In genomic region chr11:69530278-69531070, GRCh38 we compare ENCODE assay signal across 1 cellular context.
TF ChIP-seq lines count a peak whose summit lies in the region.

No MANE protein-coding gene starts in this region.

TF ChIP-seq in K562, 482 proteins besides CTCF, POLR2A, EP300 and RAD21 (continued from another document):
- TF ChIP-seq, protein P1, sequence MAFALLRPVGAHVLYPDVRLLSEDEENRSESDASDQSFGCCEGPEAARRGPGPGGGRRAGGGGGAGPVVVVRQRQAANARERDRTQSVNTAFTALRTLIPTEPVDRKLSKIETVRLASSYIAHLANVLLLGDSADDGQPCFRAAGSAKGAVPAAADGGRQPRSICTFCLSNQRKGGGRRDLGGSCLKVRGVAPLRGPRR (CRISPR knock-in tag; IDR thresholded peaks at IDR 0.05): no peak
- TF ChIP-seq MAZ (CRISPR knock-in tag; conservative IDR thresholded peaks at IDR 0.05 in 1 of 2, IDR thresholded peaks at IDR 0.05 in 1 of 2): no peak
- no peak for TF ChIP-seq COPS2 (conservative IDR thresholded peaks at IDR 0.05)
- no peak for TF ChIP-seq LCOR (CRISPR knock-in tag; IDR thresholded peaks at IDR 0.05)
- TF ChIP-seq SPI1 (IDR thresholded peaks at IDR 0.05; ENCODE audit: borderline replicate concordance, low read depth, low read length): peak; percentile 75; the same call in 1 of the 2 replicates
- TF ChIP-seq RNF2 (IDR thresholded peaks at IDR 0.05): peak; percentile 23; the same call in 1 of the 2 replicates
- TF ChIP-seq NR2C1 (IDR thresholded peaks at IDR 0.05): no peak
- TF ChIP-seq NR2C1 (tag; IDR thresholded peaks at IDR 0.05): no peak
- TF ChIP-seq ZNF146 (CRISPR knock-in tag; IDR thresholded peaks at IDR 0.05; ENCODE audit: unreplicated experiment): no peak
- TF ChIP-seq, protein P2, sequence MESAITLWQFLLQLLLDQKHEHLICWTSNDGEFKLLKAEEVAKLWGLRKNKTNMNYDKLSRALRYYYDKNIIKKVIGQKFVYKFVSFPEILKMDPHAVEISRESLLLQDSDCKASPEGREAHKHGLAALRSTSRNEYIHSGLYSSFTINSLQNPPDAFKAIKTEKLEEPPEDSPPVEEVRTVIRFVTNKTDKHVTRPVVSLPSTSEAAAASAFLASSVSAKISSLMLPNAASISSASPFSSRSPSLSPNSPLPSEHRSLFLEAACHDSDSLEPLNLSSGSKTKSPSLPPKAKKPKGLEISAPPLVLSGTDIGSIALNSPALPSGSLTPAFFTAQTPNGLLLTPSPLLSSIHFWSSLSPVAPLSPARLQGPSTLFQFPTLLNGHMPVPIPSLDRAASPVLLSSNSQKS (CRISPR knock-in tag; IDR thresholded peaks at IDR 0.05): no peak
- TF ChIP-seq TAF15 (IDR thresholded peaks at IDR 0.05; ENCODE audit: low read depth, low read length): no peak
- TF ChIP-seq GTF2E2 (tag; IDR thresholded peaks at IDR 0.05): no peak
- no peak for TF ChIP-seq CBFA2T3 (IDR thresholded peaks at IDR 0.05)
- TF ChIP-seq HOXB6 (CRISPR knock-in tag; IDR thresholded peaks at IDR 0.05; ENCODE audit: borderline replicate concordance): no peak
- peak; percentile 37 for TF ChIP-seq L3MBTL2 (IDR thresholded peaks at IDR 0.05)
- no peak for TF ChIP-seq ZNF41 (CRISPR knock-in tag; conservative IDR thresholded peaks at IDR 0.05)
- no peak for TF ChIP-seq PURB (CRISPR knock-in tag; IDR thresholded peaks at IDR 0.05; ENCODE audit: low read depth)
- TF ChIP-seq SAFB2 (IDR thresholded peaks at IDR 0.05; ENCODE audit: borderline replicate concordance, low read depth, low read length, severe bottlenecking): no peak
TF ChIP-seq in K562: peak in this region for 8.
